ENCODE assay signal across 8 cellular contexts in the genomic region with DNA sequence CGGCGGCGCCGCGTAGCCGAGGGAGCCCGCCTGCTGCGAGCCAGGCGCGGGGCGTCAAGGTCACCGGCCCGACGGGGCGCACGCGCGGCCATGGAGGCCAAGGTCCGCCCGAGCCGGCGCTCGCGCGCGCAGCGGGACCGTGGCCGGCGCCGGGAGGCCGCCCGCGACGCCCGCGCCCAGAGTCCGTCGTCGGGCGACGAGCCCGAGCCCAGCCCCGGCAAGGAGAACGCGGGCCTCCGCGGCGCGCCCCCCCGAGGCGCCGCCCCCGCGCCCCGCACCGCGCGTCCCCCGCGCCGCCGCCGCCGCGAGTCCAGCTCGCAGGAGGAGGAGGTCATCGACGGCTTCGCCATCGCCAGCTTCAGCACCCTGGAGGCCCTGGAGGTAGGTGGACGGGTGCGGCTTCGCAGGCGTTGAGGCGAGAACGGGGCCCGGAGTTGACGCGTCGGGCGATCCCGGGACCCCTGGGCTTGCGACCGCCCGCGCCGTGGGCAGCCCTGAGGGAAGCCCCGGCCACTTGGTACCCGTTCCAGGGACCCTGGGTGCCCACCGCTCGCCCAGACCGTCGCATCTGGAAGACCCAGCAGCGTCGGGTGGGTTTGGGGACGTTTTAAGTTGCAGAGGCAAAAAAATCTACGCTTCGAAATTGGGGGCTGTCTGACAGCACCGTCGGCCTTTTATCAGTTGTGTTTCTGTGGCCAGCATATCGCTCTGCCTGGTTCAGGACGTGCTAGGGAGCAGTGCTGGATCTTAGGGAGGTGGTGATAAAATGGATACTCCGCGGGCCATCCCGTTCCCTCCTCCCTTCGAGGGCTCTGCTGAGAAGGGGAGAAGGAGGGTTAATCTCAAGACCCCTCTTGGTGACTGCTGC. TPM values are rescaled to one million over a fixed set of nuclear protein-coding genes. Genes with fewer than 3 reads are reported as not detected.
DNase-seq lines count a peak whose midpoint lies in the region; ATAC-seq and TF ChIP-seq lines count a peak whose summit lies in the region.

No MANE protein-coding gene starts in this region.

- peaks cover 10% of the 10 kb centered on the region; the same call in 1 of the 2 replicates for H3K27me3 ChIP-seq in BE2C
- H3K27me3 ChIP-seq in esophagus squamous epithelium = peaks cover 0 to 15% (median 0%) of the 10 kb centered on the region in 4 donors
- no peaks in the 10 kb centered on the region for H3K27me3 ChIP-seq in osteoblast (ENCODE audit: insufficient read depth, low read length)

- H3K4me3 ChIP-seq in BE2C (ENCODE audit: low read depth, low read length) (peak overlapping the region; percentile 80), esophagus squamous epithelium (peak overlapping the region; percentile 56 to 81 (median 67)), osteoblast (ENCODE audit: insufficient read depth, low read length) (peak overlapping the region; percentile 77)

- peaks cover 50% of the 10 kb centered on the region for H4K20me1 ChIP-seq in osteoblast (ENCODE audit: insufficient read depth, low read length)

- H3K27ac ChIP-seq in esophagus squamous epithelium (peak overlapping the region; percentile 58 to 79 (median 64)), osteoblast (ENCODE audit: low read depth, low read length) (peak overlapping the region; percentile 12)

- H3K4me1 ChIP-seq in BE2C (peaks cover 5% of the 10 kb centered on the region; the same call in 1 of the 2 replicates), esophagus squamous epithelium (peaks cover 52 to 68% (median 59%) of the 10 kb centered on the region in 3 donors), osteoblast (ENCODE audit: insufficient read depth, low read length) (peaks cover 9% of the 10 kb centered on the region)

- TF ChIP-seq CTCF in BE2C (IDR thresholded peaks at IDR 0.05; ENCODE audit: low read depth, low read length) (no peak), esophagus squamous epithelium (IDR thresholded peaks at IDR 0.05) (no peak), osteoblast (IDR thresholded peaks at IDR 0.05; ENCODE audit: extremely low read depth, low read depth, low read length) (no peak)

- 0 to 5% methylated on average over 8 to 10 of the region's 107 CpGs for WGBS in esophagus squamous epithelium, 2 donors

- intact Hi-C loops in esophagus squamous epithelium (cut with DNase I) = no loop called here

- peak overlapping the region; percentile 98 for H3K4me2 ChIP-seq in osteoblast (ENCODE audit: insufficient read depth, low read length)

- ATAC-seq in GM19463 (IDR thresholded peaks at IDR 0.05; ENCODE audit: unreplicated experiment) = peak; percentile 3
- ATAC-seq in HG03095 (IDR thresholded peaks at IDR 0.05; ENCODE audit: unreplicated experiment) = no peak
- no peak for ATAC-seq in HG03196 (IDR thresholded peaks at IDR 0.05; ENCODE audit: unreplicated experiment)

- TF ChIP-seq POLR2A in esophagus squamous epithelium (IDR thresholded peaks at IDR 0.05) = no peak

- H3K79me2 ChIP-seq in osteoblast (ENCODE audit: insufficient read depth, low read length) = peaks cover 51% of the 10 kb centered on the region

- no peaks in the 10 kb centered on the region for H3K9me3 ChIP-seq in BE2C
- no peaks in the 10 kb centered on the region for H3K9me3 ChIP-seq in esophagus squamous epithelium
- H3K9me3 ChIP-seq in osteoblast (ENCODE audit: low read depth, low read length) = no peaks in the 10 kb centered on the region

- no peak overlapping the region for H2AFZ ChIP-seq in osteoblast (ENCODE audit: low read length)

- no peaks in the 10 kb centered on the region for H3K36me3 ChIP-seq in BE2C
- H3K36me3 ChIP-seq in esophagus squamous epithelium = no peaks in the 10 kb centered on the region
- no peaks in the 10 kb centered on the region for H3K36me3 ChIP-seq in osteoblast (ENCODE audit: insufficient read depth, low read length)

- DNase-seq in BE2C (no peak), RKO (ENCODE audit: low spot score) (peak; percentile 18), esophagus squamous epithelium (lab: John Stamatoyannopoulos, UW) (no peak), osteoblast (ENCODE audit: insufficient read length, low spot score, missing footprints) (peak; percentile 98), cortex of kidney (lab: John Stamatoyannopoulos, UW) (no peak)

RNA-seq across cellular contexts. Expression of a gene that starts 0.8 kb away (rescaled TPM):
- polyA plus RNA-seq in BE2C (2012; ENCODE audit: insufficient read depth, insufficient read length, low read depth) = 168 TPM
- total RNA-seq in esophagus squamous epithelium = 10 to 100 TPM in 3 of 4 donors, 1 to 10 TPM in 1; 5.9 to 34.3 (median 23.4) TPM
- 2.7 and 12.3 TPM in 2 replicates for total RNA-seq in osteoblast

Comparison
In these comparisons a context has a peak if more than half of its experiments do, and no peak if none do; other contexts are left out.
1. DNase-seq: peak in RKO (single experiment) and osteoblast (single experiment); none in BE2C (single experiment), esophagus squamous epithelium (single experiment) and cortex of kidney (single experiment).
2. Peak in every context shown above with its lines, with median percentiles within 50 percentile points of each other: H3K4me3 ChIP-seq.